8 cellular contexts compared by ENCODE assay signal in genomic region chr19:40571005-40571318, GRCh38. TPM values are rescaled to one million over a fixed set of nuclear protein-coding genes. Genes with fewer than 3 reads are reported as not detected.
DNase-seq lines count a peak whose midpoint lies in the region; ATAC-seq and TF ChIP-seq lines count a peak whose summit lies in the region.

No MANE protein-coding gene starts in this region.

- POLR2A ChIA-PET in activated naive CD8-positive, alpha-beta T cell treated with anti-CD3 and anti-CD28 coated beads, Interleukin-2, amount 10 ng/mL, durations not matched to agents 7 days and 5 days (lab: Charles Lee), result interaction anchor here (0.7 to 1.4 kb wide), 6 partner anchors 33 to 737 kb away, joined by 3 to 7 read pairs (median 4); partner anchors contain the start of gene DYRK1B

- no peak for ATAC-seq in stimulated activated naive CD8-positive, alpha-beta T cell treated with anti-CD3 and anti-CD28 coated beads, Interleukin-15, Interleukin-2, amounts not matched to agents 100 U/mL and 50 U/mL, for 24 hours
- no peak for ATAC-seq in activated naive CD8-positive, alpha-beta T cell treated with anti-CD3 and anti-CD28 coated beads, Interleukin-2, amount 10 ng/mL, durations not matched to agents 7 days and 5 days (ENCODE audit: low read depth)
- no peak for ATAC-seq in lower lobe of right lung
- ATAC-seq in HG03439 (IDR thresholded peaks at IDR 0.05; ENCODE audit: unreplicated experiment), result no peak

- H3K4me1 Mint-ChIP-seq in stimulated activated naive CD8-positive, alpha-beta T cell treated with anti-CD3 and anti-CD28 coated beads, Interleukin-15, Interleukin-2, amounts not matched to agents 100 ng/mL and 50 ng/mL, for 24 hours (ENCODE audit: low read depth), result peaks cover 16% of the 10 kb centered on the region
- H3K4me1 Mint-ChIP-seq in activated naive CD8-positive, alpha-beta T cell treated with anti-CD3 and anti-CD28 coated beads, Interleukin-2, amount 10 ng/mL, durations not matched to agents 7 days and 5 days, result peaks cover 9% of the 10 kb centered on the region

- peaks cover 28% of the 10 kb centered on the region for H3K27me3 ChIP-seq in lower lobe of right lung (ENCODE audit: low read depth)

- peak overlapping the region; percentile 24 for H3K27ac ChIP-seq in lower lobe of right lung

- peaks cover 33% of the 10 kb centered on the region for H3K27me3 Mint-ChIP-seq in stimulated activated naive CD8-positive, alpha-beta T cell treated with anti-CD3 and anti-CD28 coated beads, Interleukin-15, Interleukin-2, amounts not matched to agents 100 ng/mL and 50 ng/mL, for 24 hours
- H3K27me3 Mint-ChIP-seq in activated naive CD8-positive, alpha-beta T cell treated with anti-CD3 and anti-CD28 coated beads, Interleukin-2, amount 10 ng/mL, durations not matched to agents 7 days and 5 days, result peaks cover 34% of the 10 kb centered on the region

- no peaks in the 10 kb centered on the region for H3K9me3 Mint-ChIP-seq in stimulated activated naive CD8-positive, alpha-beta T cell treated with anti-CD3 and anti-CD28 coated beads, Interleukin-15, Interleukin-2, amounts not matched to agents 100 ng/mL and 50 ng/mL, for 24 hours
- no peaks in the 10 kb centered on the region for H3K9me3 Mint-ChIP-seq in activated naive CD8-positive, alpha-beta T cell treated with anti-CD3 and anti-CD28 coated beads, Interleukin-2, amount 10 ng/mL, durations not matched to agents 7 days and 5 days

- no peak for DNase-seq in stimulated activated naive CD8-positive, alpha-beta T cell treated with anti-CD3 and anti-CD28 coated beads, Interleukin-15, Interleukin-2, amounts not matched to agents 100 U/mL and 50 U/mL, for 24 hours
- DNase-seq in activated naive CD8-positive, alpha-beta T cell treated with anti-CD3 and anti-CD28 coated beads, Interleukin-2, amount 10 ng/mL, durations not matched to agents 7 days and 5 days, result no peak
- no peak for DNase-seq in lower lobe of right lung
- DNase-seq in NOMO-1 treated with dmso at 0.1 percent for 144 hours (lab: John Stamatoyannopoulos, UW; ENCODE audit: unreplicated experiment), result no peak
- DNase-seq in RPMI8226, result no peak
- DNase-seq in dermis blood vessel endothelial cell, result no peak

- peak overlapping the region; percentile 38 for H3K4me3 Mint-ChIP-seq in stimulated activated naive CD8-positive, alpha-beta T cell treated with anti-CD3 and anti-CD28 coated beads, Interleukin-15, Interleukin-2, amounts not matched to agents 100 ng/mL and 50 ng/mL, for 24 hours
- peak overlapping the region; percentile 78 for H3K4me3 Mint-ChIP-seq in activated naive CD8-positive, alpha-beta T cell treated with anti-CD3 and anti-CD28 coated beads, Interleukin-2, amount 10 ng/mL, durations not matched to agents 7 days and 5 days

- H3K36me3 ChIP-seq in lower lobe of right lung, result no peaks in the 10 kb centered on the region

- H3K9me3 ChIP-seq in lower lobe of right lung, result no peaks in the 10 kb centered on the region

- no peak overlapping the region for H3K4me3 ChIP-seq in lower lobe of right lung

- intact Hi-C loops in lower lobe of right lung (cut with DNase I), result no loop called here

- no peaks in the 10 kb centered on the region for H3K36me3 Mint-ChIP-seq in stimulated activated naive CD8-positive, alpha-beta T cell treated with anti-CD3 and anti-CD28 coated beads, Interleukin-15, Interleukin-2, amounts not matched to agents 100 ng/mL and 50 ng/mL, for 24 hours (ENCODE audit: low read depth)
- H3K36me3 Mint-ChIP-seq in activated naive CD8-positive, alpha-beta T cell treated with anti-CD3 and anti-CD28 coated beads, Interleukin-2, amount 10 ng/mL, durations not matched to agents 7 days and 5 days, result no peaks in the 10 kb centered on the region

- H3K27ac Mint-ChIP-seq in stimulated activated naive CD8-positive, alpha-beta T cell treated with anti-CD3 and anti-CD28 coated beads, Interleukin-15, Interleukin-2, amounts not matched to agents 100 ng/mL and 50 ng/mL, for 24 hours, result no peak overlapping the region
- H3K27ac Mint-ChIP-seq in activated naive CD8-positive, alpha-beta T cell treated with anti-CD3 and anti-CD28 coated beads, Interleukin-2, amount 10 ng/mL, durations not matched to agents 7 days and 5 days, result peak overlapping the region; percentile 83

- peaks cover 18% of the 10 kb centered on the region for H3K4me1 ChIP-seq in lower lobe of right lung

- TF ChIP-seq CTCF in lower lobe of right lung (IDR thresholded peaks at IDR 0.05), result no peak

RNA-seq across cellular contexts. Expression of gene SHKBP1, which starts 5.7 kb away (rescaled TPM):
- 100 to 1,000 TPM; 139 to 140 TPM for total RNA-seq in activated naive CD8-positive, alpha-beta T cell treated with anti-CD3 and anti-CD28 coated beads, Interleukin-2, amount 10 ng/mL, durations not matched to agents 7 days and 5 days
- 91.2 TPM for total RNA-seq in lower lobe of right lung
- total RNA-seq in dermis blood vessel endothelial cell, result 27.7 and 67.0 TPM in 2 replicates

RNA-seq across cellular contexts. Expression of gene LTBP4, which starts 30.2 kb away (rescaled TPM):
- total RNA-seq in activated naive CD8-positive, alpha-beta T cell treated with anti-CD3 and anti-CD28 coated beads, Interleukin-2, amount 10 ng/mL, durations not matched to agents 7 days and 5 days, result 10 to 100 TPM; 83.3 to 94.0 TPM
- 316 TPM for total RNA-seq in lower lobe of right lung
- total RNA-seq in dermis blood vessel endothelial cell, result 16.8 and 25.2 TPM in 2 replicates
